21 cellular contexts compared by ENCODE assay signal in genomic region chr10:32932330-32932729, GRCh38. TPM values are rescaled to one million over a fixed set of nuclear protein-coding genes. Genes with fewer than 3 reads are reported as not detected.
DNase-seq lines count a peak whose midpoint lies in the region; ATAC-seq, FAIRE-seq and TF ChIP-seq lines count a peak whose summit lies in the region.
"Had no signal": no experiment of that assay in that cellular context is flagged by ENCODE, and none has a peak within 500 bp of the region (broad histone marks: within the 10 kb centered on the region; RNA-seq: fewer than 3 reads in every experiment).

No MANE protein-coding gene starts in this region.

- POLR2A ChIA-PET in CD8-positive, alpha-beta memory T cell (lab: Charles Lee): no interaction called here
- POLR2A ChIA-PET in Panc1 (lab: Charles Lee) (interaction anchor here (0.6 kb wide), 1 partner anchor 13 kb away, joined by 3 read pairs; no protein-coding TSS in a partner anchor), HepG2 (lab: Yijun Ruan, JAX) (no interaction called here)

- no peak overlapping the region for H3K9ac ChIP-seq in HepG2 (ENCODE audit: insufficient read depth, low read depth, low read length)
- H3K9ac ChIP-seq: BLaER1, SK-N-SH had no signal

- no peaks in the 10 kb centered on the region for H3K9me3 Mint-ChIP-seq in CD8-positive, alpha-beta memory T cell
- no peaks in the 10 kb centered on the region for H3K9me3 Mint-ChIP-seq in stimulated activated memory B cell treated with anti-CD40 and anti-IgM and Interleukin-4, amounts not matched to agents 10 μg/mL and 1 μg/mL and 100 μg/mL, for 72 hours

- no peaks in the 10 kb centered on the region for H3K4me1 ChIP-seq in CD8-positive, alpha-beta memory T cell (ENCODE audit: insufficient read depth, low read length)
- H3K4me1 ChIP-seq in Panc1 (ENCODE audit: control insufficient read depth, insufficient read depth, low read length): peaks cover 78% of the 10 kb centered on the region
- no peaks in the 10 kb centered on the region for H3K4me1 ChIP-seq in foreskin keratinocyte
- no peaks in the 10 kb centered on the region for H3K4me1 ChIP-seq in HepG2 (ENCODE audit: insufficient read depth, low read length)
- H3K4me1 ChIP-seq in right atrium auricular region: peaks cover 0 to 18% of the 10 kb centered on the region in 2 donors
- H3K4me1 ChIP-seq: BLaER1 had no signal

- peaks cover 17% of the 10 kb centered on the region for H3K36me3 ChIP-seq in CD8-positive, alpha-beta memory T cell (ENCODE audit: insufficient read depth, low read length)
- H3K36me3 ChIP-seq in Panc1 (ENCODE audit: control insufficient read depth, insufficient read depth, low read length): peaks cover 54% of the 10 kb centered on the region
- H3K36me3 ChIP-seq in HepG2 (replicated peaks in 1 of 2; ENCODE audit: control insufficient read depth in 1 of 2, insufficient read depth in 2 of 2, low read length in 2 of 2): peaks cover 11 to 64% of the 10 kb centered on the region in 2 experiments
- H3K36me3 ChIP-seq in right atrium auricular region: peaks cover 53% of the 10 kb centered on the region

- no peak for FAIRE-seq in HepG2 (lab: Jason Lieb, UNC)
- FAIRE-seq: GM12892 had no signal

- ATAC-seq in Panc1 (no peak), foreskin keratinocyte (no peak), HepG2 (no peak)
- ATAC-seq in stimulated activated memory B cell treated with anti-CD40 and anti-IgM and Interleukin-4, amounts not matched to agents 10 μg/mL and 1 μg/mL and 100 μg/mL, for 72 hours: no peak
- ATAC-seq: PC-3 had no signal

- no peak overlapping the region for H3K27ac ChIP-seq in CD8-positive, alpha-beta memory T cell (ENCODE audit: low read depth, low read length)
- peak overlapping the region; percentile 86 for H3K27ac ChIP-seq in Panc1 (ENCODE audit: low read length)
- H3K27ac ChIP-seq in foreskin keratinocyte: peak overlapping the region; percentile 22
- no peak overlapping the region for H3K27ac ChIP-seq in HepG2 (ENCODE audit: extremely low read length, insufficient read depth, low read length)
- no peak overlapping the region for H3K27ac ChIP-seq in right atrium auricular region
- H3K27ac ChIP-seq: BLaER1, RWPE1 had no signal

- peaks cover 7% of the 10 kb centered on the region; the same call in 1 of the 2 replicates for H4K20me1 ChIP-seq in HepG2 (ENCODE audit: insufficient read depth, low read length)

- H3K4me3 ChIP-seq in CD8-positive, alpha-beta memory T cell (ENCODE audit: low read length): no peak overlapping the region
- H3K4me3 ChIP-seq in Panc1 (ENCODE audit: low read depth in 2 of 2, low read length in 2 of 2) (no peak overlapping the region), HepG2 (replicated peaks in 1 of 3; ENCODE audit: insufficient read depth in 1 of 3, low read depth in 2 of 3, low read length in 3 of 3) (no peak overlapping the region), right atrium auricular region (no peak overlapping the region)
- H3K4me3 ChIP-seq: BLaER1 had no signal

- BruUV-seq in Panc1 (replicated peaks; lab: Mats Ljungman, UMichigan) (no TSS peak), HepG2 (replicated peaks; lab: Mats Ljungman, UMichigan) (no TSS peak)

- CTCF ChIA-PET in CD8-positive, alpha-beta memory T cell (lab: Charles Lee): no interaction called here
- CTCF ChIA-PET in Panc1 (lab: Charles Lee): no interaction called here
- CTCF ChIA-PET in HepG2 (lab: Yijun Ruan, JAX; ENCODE audit: low intra/inter-chr PET ratio, low total read pairs): no interaction called here

- H3K36me3 Mint-ChIP-seq in CD8-positive, alpha-beta memory T cell: peaks cover 16 to 62% (median 33%) of the 10 kb centered on the region in 3 donors
- H3K36me3 Mint-ChIP-seq in stimulated activated memory B cell treated with anti-CD40 and anti-IgM and Interleukin-4, amounts not matched to agents 10 μg/mL and 1 μg/mL and 100 μg/mL, for 72 hours: peaks cover 52% of the 10 kb centered on the region

- H3K4me3 Mint-ChIP-seq in CD8-positive, alpha-beta memory T cell: no peak overlapping the region
- H3K4me3 Mint-ChIP-seq in stimulated activated memory B cell treated with anti-CD40 and anti-IgM and Interleukin-4, amounts not matched to agents 10 μg/mL and 1 μg/mL and 100 μg/mL, for 72 hours: no peak overlapping the region

- TF ChIP-seq EP300 in HepG2 (IDR thresholded peaks at IDR 0.05; ENCODE audit: low read depth in 2 of 2, low read length in 2 of 2): no peak
- TF ChIP-seq EP300 in HepG2 (CRISPR knock-in tag; IDR thresholded peaks at IDR 0.05; ENCODE audit: borderline replicate concordance): no peak

- peaks cover 59 to 87% (median 62%) of the 10 kb centered on the region in 3 donors for H3K4me1 Mint-ChIP-seq in CD8-positive, alpha-beta memory T cell
- H3K4me1 Mint-ChIP-seq in stimulated activated memory B cell treated with anti-CD40 and anti-IgM and Interleukin-4, amounts not matched to agents 10 μg/mL and 1 μg/mL and 100 μg/mL, for 72 hours: peaks cover 37% of the 10 kb centered on the region

- H2AFZ ChIP-seq in HepG2 (ENCODE audit: low read length): no peak overlapping the region

- intact Hi-C loops in Panc1 (cut with micrococcal nuclease; ENCODE audit: unreplicated experiment) (no loop called here), HepG2 (cut with micrococcal nuclease; ENCODE audit: unreplicated experiment) (no loop called here)

- TF ChIP-seq CTCF in Panc1 (IDR thresholded peaks at IDR 0.05): no peak
- no peak for TF ChIP-seq CTCF in foreskin keratinocyte (conservative IDR thresholded peaks at IDR 0.05)
- no peak for TF ChIP-seq CTCF in HepG2 (CRISPR knock-in tag; IDR thresholded peaks at IDR 0.05)
- no peak for TF ChIP-seq CTCF in right atrium auricular region (IDR thresholded peaks at IDR 0.05)

- H3K27me3 Mint-ChIP-seq in CD8-positive, alpha-beta memory T cell: no peaks in the 10 kb centered on the region
- H3K27me3 Mint-ChIP-seq in stimulated activated memory B cell treated with anti-CD40 and anti-IgM and Interleukin-4, amounts not matched to agents 10 μg/mL and 1 μg/mL and 100 μg/mL, for 72 hours: no peaks in the 10 kb centered on the region

- no peak for TF ChIP-seq RAD21 in HepG2 (CRISPR knock-in tag; IDR thresholded peaks at IDR 0.05)

- H3K9me3 ChIP-seq in CD8-positive, alpha-beta memory T cell (ENCODE audit: low read length): no peaks in the 10 kb centered on the region
- H3K9me3 ChIP-seq in Panc1 (ENCODE audit: control insufficient read depth, insufficient read depth, low read depth, low read length) (no peaks in the 10 kb centered on the region), HepG2 (ENCODE audit: low read length) (no peaks in the 10 kb centered on the region), right atrium auricular region (no peaks in the 10 kb centered on the region)
- H3K9me3 ChIP-seq: SK-N-SH had no signal

- in situ Hi-C loops in Panc1 (cut with HindIII; ENCODE audit: low pct_unique_long_range_greater_than_20kb, low sequenced_read_pairs): no loop called here
- in situ Hi-C loops in HepG2 (cut with HindIII; ENCODE audit: extremely low pct_ligation_motif_present, low pct_unique_long_range_greater_than_20kb): no loop called here

- no peaks in the 10 kb centered on the region for H3K27me3 ChIP-seq in CD8-positive, alpha-beta memory T cell (ENCODE audit: insufficient read depth, low read length, poor library complexity, severe bottlenecking)
- H3K27me3 ChIP-seq in Panc1 (ENCODE audit: control insufficient read depth, insufficient read depth, low read length) (no peaks in the 10 kb centered on the region), foreskin keratinocyte (no peaks in the 10 kb centered on the region), HepG2 (ENCODE audit: control insufficient read depth in 1 of 2, insufficient read depth in 2 of 2, low read length in 2 of 2) (no peaks in the 10 kb centered on the region), right atrium auricular region (no peaks in the 10 kb centered on the region)
- H3K27me3 ChIP-seq: BLaER1 had no signal

- H3K27ac Mint-ChIP-seq in CD8-positive, alpha-beta memory T cell: peak overlapping the region in 6 of 8 donors; percentile 11 to 65 (median 48)
- no peak overlapping the region for H3K27ac Mint-ChIP-seq in stimulated activated memory B cell treated with anti-CD40 and anti-IgM and Interleukin-4, amounts not matched to agents 10 μg/mL and 1 μg/mL and 100 μg/mL, for 72 hours

- H3K4me2 ChIP-seq in HepG2 (ENCODE audit: low read depth, low read length): no peak overlapping the region
- H3K4me2 ChIP-seq: BLaER1, SK-N-SH had no signal

- peaks cover 55% of the 10 kb centered on the region for H3K79me2 ChIP-seq in HepG2 (ENCODE audit: insufficient read depth, low read length)

- no peak for TF ChIP-seq POLR2A in HepG2 (IDR thresholded peaks at IDR 0.05; ENCODE audit: insufficient read depth in 1 of 2, low read depth in 2 of 2, low read length in 2 of 2)

- no peak for DNase-seq in CD8-positive, alpha-beta memory T cell
- DNase-seq in Panc1 (ENCODE audit: low read depth, low spot score) (no peak), foreskin keratinocyte (no peak), HepG2 (ENCODE audit: low spot score) (no peak), right atrium auricular region (ENCODE audit: low spot score) (no peak), activated gamma-delta T cell (lab: John Stamatoyannopoulos, UW) (no peak)
- DNase-seq: GOT3, MM.1S, NCI-H1048, NCI-H1417 treated with DMSO at 0.1 percent for 48 hours, NCI-H187 treated with DMSO at 0.1 percent for 48 hours, NCI-H2107, NCI-H446 treated with DMSO at 0.1 percent for 48 hours, NCI-H526 treated with DMSO at 0.1 percent for 48 hours, PC-3, SIG-M5, SK-N-SH had no signal

RNA-seq across cellular contexts. Expression of gene ITGB1, which starts 25.7 kb away (rescaled TPM):
- total RNA-seq in CD8-positive, alpha-beta memory T cell: 10 to 100 TPM; 75.5 to 82.1 TPM
- 342 TPM for polyA plus RNA-seq in CD8-positive, alpha-beta memory T cell
- total RNA-seq in Panc1 (2021; ENCODE audit: unreplicated experiment) (803 TPM), foreskin keratinocyte (897 and 1,100 TPM in 2 replicates), HepG2 (2016; rRNA removed; fragmentation: Illumina TruSeq; extraction: Trizol) (123 and 190 TPM in 2 replicates), right atrium auricular region (1,000 to 10,000 TPM in 1 of 2 donors, 100 to 1,000 TPM in 1; 454 to 1,054 TPM)
- polyA plus RNA-seq in Panc1 (2012; ENCODE audit: insufficient read length): 484 TPM
- polyA plus RNA-seq in foreskin keratinocyte (321 and 351 TPM in 2 replicates), HepG2 (2011; rRNA removed) (182 and 204 TPM in 2 replicates)
- total RNA-seq in HepG2 (2016; cell fraction: cytosol; rRNA removed; fragmentation: Illumina TruSeq; extraction: Trizol; ENCODE audit: low read depth): 12.8 and 13.0 TPM in 2 replicates
- total RNA-seq in HepG2 (2016; cell fraction: insoluble cytoplasmic fraction; rRNA removed; fragmentation: Illumina TruSeq; extraction: Trizol): 125 and 196 TPM in 2 replicates
- 42.7 and 46.7 TPM in 2 replicates for total RNA-seq in HepG2 (2016; cell fraction: membrane; rRNA removed; fragmentation: Illumina TruSeq; extraction: Trizol)
- 196 and 214 TPM in 2 replicates for total RNA-seq in HepG2 (2016; cell fraction: nucleus; rRNA removed; fragmentation: Illumina TruSeq; extraction: Trizol)
- 96.4 and 188 TPM in 2 replicates for polyA plus RNA-seq in HepG2 (2011; cell fraction: cytosol; rRNA removed)
- 38.6 and 61.3 TPM in 2 replicates for polyA plus RNA-seq in HepG2 (2011; cell fraction: nucleus; rRNA removed)
- 233 and 276 TPM in 2 replicates for polyA plus RNA-seq in HepG2 (2012)
- 7.7 and 7.8 TPM in 2 replicates for polyA plus RNA-seq in HepG2 (2016; cell fraction: cytosol; fragmentation: Illumina TruSeq; extraction: Trizol; ENCODE audit: low read depth)
- 97.9 and 104 TPM in 2 replicates for polyA plus RNA-seq in HepG2 (2016; cell fraction: insoluble cytoplasmic fraction; fragmentation: Illumina TruSeq; extraction: Trizol; ENCODE audit: low read depth)
- polyA plus RNA-seq in HepG2 (2016; cell fraction: membrane; fragmentation: Illumina TruSeq; extraction: Trizol; ENCODE audit: low read depth): 21.6 and 25.4 TPM in 2 replicates
- polyA plus RNA-seq in HepG2 (2016; cell fraction: nucleus; fragmentation: Illumina TruSeq; extraction: Trizol; ENCODE audit: insufficient read depth, low read depth): 187 and 204 TPM in 2 replicates
- 148 and 185 TPM in 2 replicates for polyA minus RNA-seq in HepG2 (2011; rRNA and poly(A)+ RNA removed; ENCODE audit: low replicate concordance)
- polyA minus RNA-seq in HepG2 (2011; cell fraction: cytosol; rRNA and poly(A)+ RNA removed): 165 and 204 TPM in 2 replicates
- 170 and 220 TPM in 2 replicates for polyA minus RNA-seq in HepG2 (2011; cell fraction: nucleus; rRNA and poly(A)+ RNA removed)

Comparison
In these comparisons a context has a peak if more than half of its experiments do, and no peak if none do; other contexts are left out.
1. H3K27ac ChIP-seq: peak in Panc1 (single experiment) and foreskin keratinocyte (single experiment); none in CD8-positive, alpha-beta memory T cell (single experiment), HepG2 (single experiment) and right atrium auricular region (0 of 2).